In the genomic region with DNA sequence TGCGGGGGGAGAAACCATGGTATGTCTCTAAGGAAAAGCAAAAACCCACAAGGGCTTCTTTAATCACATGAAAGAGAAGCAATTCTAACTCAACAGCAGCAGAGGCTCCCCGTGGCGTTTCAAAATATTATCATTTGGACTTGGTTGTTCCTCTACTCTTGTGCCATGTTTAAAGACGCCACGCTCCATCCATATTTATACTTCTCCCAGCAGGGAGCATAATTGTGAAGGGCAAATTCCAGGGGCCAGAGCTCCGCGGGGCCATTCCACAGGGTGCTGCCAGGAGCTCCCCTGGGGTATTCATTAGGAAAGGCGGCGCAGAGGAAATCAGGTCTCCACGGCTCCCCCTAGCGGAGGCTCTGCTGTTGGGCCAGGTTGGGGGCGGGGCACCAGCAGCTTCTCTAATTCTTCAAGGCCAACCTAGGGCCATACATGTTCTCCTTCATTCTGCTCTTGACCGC, we compare ENCODE assay signal across 8 cellular contexts.
DNase-seq lines count a peak whose midpoint lies in the region; ATAC-seq and TF ChIP-seq lines count a peak whose summit lies in the region.

No MANE protein-coding gene starts in this region.

- H3K4me3 ChIP-seq in GM06990 (replicated peaks; ENCODE audit: low read depth, low read length) (no peak overlapping the region), HFF-Myc (replicated peaks; ENCODE audit: low read depth, low read length) (no peak overlapping the region)

- no peaks in the 10 kb centered on the region for H3K27me3 ChIP-seq in GM06990 (replicated peaks; ENCODE audit: control insufficient read depth, insufficient read depth, low read length)

- H3K4me3 Mint-ChIP-seq in chondrocyte (ENCODE audit: unreplicated experiment) (no peak overlapping the region), memory B cell (peak overlapping the region; percentile 72)

- DNase-seq in GM06990 (ENCODE audit: extremely low read depth, insufficient read length) (peak; percentile 69), HFF-Myc (ENCODE audit: extremely low read depth, low read depth) (no peak), NCI-H146 (lab: John Stamatoyannopoulos, UW) (peak; percentile 74), chondrocyte (ENCODE audit: low spot score) (no peak), memory B cell (ENCODE audit: low spot score in 2 of 2) (peak; percentile 73 to 78)
- peak; percentile 78 to 79 for DNase-seq in activated CD4-positive, alpha-beta T cell treated with anti-CD3 and anti-CD28 coated beads for 24 hours (ENCODE audit: low read depth in 2 of 2)
- DNase-seq in stimulated activated CD8-positive, alpha-beta memory T cell treated with anti-CD3 and anti-CD28 coated beads, Interleukin-7, amount 100 ng/mL, for 1 hour (ENCODE audit: low read depth in 2 of 2) = peak; percentile 43 to 60

- H3K27me3 Mint-ChIP-seq in chondrocyte (ENCODE audit: low read depth) (peaks cover 5% of the 10 kb centered on the region), memory B cell (peaks cover 3% of the 10 kb centered on the region)

- peak; percentile 93 for TF ChIP-seq CTCF in GM06990 (IDR thresholded peaks at IDR 0.05; ENCODE audit: insufficient read depth, low read length, poor library complexity, severe bottlenecking)
- TF ChIP-seq CTCF in HFF-Myc (IDR thresholded peaks at IDR 0.05; ENCODE audit: low read depth, low read length, missing control alignments) = peak; percentile 80
- peak; percentile 78 for TF ChIP-seq CTCF in chondrocyte (IDR thresholded peaks at IDR 0.05)

- H3K36me3 Mint-ChIP-seq in chondrocyte (ENCODE audit: low read depth) = no peaks in the 10 kb centered on the region
- no peaks in the 10 kb centered on the region for H3K36me3 Mint-ChIP-seq in memory B cell

- H3K27ac Mint-ChIP-seq in chondrocyte (ENCODE audit: unreplicated experiment) (no peak overlapping the region), memory B cell (no peak overlapping the region)

- ATAC-seq in memory B cell (ENCODE audit: low read depth) (peak; percentile 87), HG02840 (IDR thresholded peaks at IDR 0.05; ENCODE audit: low FRiP score, unreplicated experiment) (no peak)

- H3K9me3 Mint-ChIP-seq in chondrocyte (ENCODE audit: low read depth) (no peaks in the 10 kb centered on the region), memory B cell (no peaks in the 10 kb centered on the region)

- H3K4me1 Mint-ChIP-seq in chondrocyte (ENCODE audit: low read depth) = no peaks in the 10 kb centered on the region
- H3K4me1 Mint-ChIP-seq in memory B cell = peaks cover 2% of the 10 kb centered on the region

- H3K36me3 ChIP-seq in GM06990 (ENCODE audit: control insufficient read depth, insufficient read depth, low read length) = no peaks in the 10 kb centered on the region

Comparison
In these comparisons a context has a peak if more than half of its experiments do, and no peak if none do; other contexts are left out.
1. DNase-seq: peak in GM06990 (single experiment), NCI-H146 (single experiment), activated CD4-positive, alpha-beta T cell treated with anti-CD3 and anti-CD28 coated beads for 24 hours (2 of 2), memory B cell (2 of 2) and stimulated activated CD8-positive, alpha-beta memory T cell treated with anti-CD3 and anti-CD28 coated beads, Interleukin-7, amount 100 ng/mL, for 1 hour (2 of 2); none in HFF-Myc (single experiment) and chondrocyte (single experiment).
2. Peak in every context shown above with its lines, with median percentiles within 50 percentile points of each other: CTCF ChIP-seq.